Comparison of ENCODE assay signal across 8 cellular contexts in genomic region chr2:70995227-70995729, GRCh38. TPM values are rescaled to one million over a fixed set of nuclear protein-coding genes. Genes with fewer than 3 reads are reported as not detected.
DNase-seq lines count a peak whose midpoint lies in the region; ATAC-seq, FAIRE-seq and TF ChIP-seq lines count a peak whose summit lies in the region.

No MANE protein-coding gene starts in this region.

- no peaks in the 10 kb centered on the region for H3K9me3 ChIP-seq in CD4-positive, CD25-positive, alpha-beta regulatory T cell (ENCODE audit: control insufficient read depth in 2 of 2, low read length in 2 of 2)
- no peaks in the 10 kb centered on the region for H3K9me3 ChIP-seq in NT2/D1 (ENCODE audit: insufficient read depth, low read length)
- no peaks in the 10 kb centered on the region for H3K9me3 ChIP-seq in pancreas

- H3K4me1 Mint-ChIP-seq in CD4-positive, CD25-positive, alpha-beta regulatory T cell, result peaks cover 25 to 38% (median 30%) of the 10 kb centered on the region in 4 donors

- peak overlapping the region; percentile 49 for H3K27ac ChIP-seq in CD4-positive, CD25-positive, alpha-beta regulatory T cell (ENCODE audit: insufficient read depth, low read length, poor library complexity, severe bottlenecking)
- H3K27ac ChIP-seq in pancreas, result peak overlapping the region; percentile 25 to 74 (median 46)

- WGBS in pancreas, 2 donors, result 1% methylated on average over 18 of the region's 18 CpGs

- H3K9ac ChIP-seq in NT2/D1 (ENCODE audit: insufficient read length, low read depth), result peak overlapping the region; percentile 81

- H3K36me3 Mint-ChIP-seq in CD4-positive, CD25-positive, alpha-beta regulatory T cell, result peaks cover 9% of the 10 kb centered on the region

- peak overlapping the region; percentile 86 to 91 (median 87) for H3K27ac Mint-ChIP-seq in CD4-positive, CD25-positive, alpha-beta regulatory T cell

- FAIRE-seq in pancreas (lab: Jason Lieb, UNC), result no peak

- H3K27me3 Mint-ChIP-seq in CD4-positive, CD25-positive, alpha-beta regulatory T cell, result no peaks in the 10 kb centered on the region

- H3K9me3 Mint-ChIP-seq in CD4-positive, CD25-positive, alpha-beta regulatory T cell, result no peaks in the 10 kb centered on the region

- H3K36me3 ChIP-seq in CD4-positive, CD25-positive, alpha-beta regulatory T cell (ENCODE audit: control insufficient read depth, insufficient read depth, low read length), result peaks cover 17% of the 10 kb centered on the region
- peaks cover 22% of the 10 kb centered on the region for H3K36me3 ChIP-seq in NT2/D1 (ENCODE audit: insufficient read depth, insufficient read length, low read length)
- no peaks in the 10 kb centered on the region for H3K36me3 ChIP-seq in pancreas

- peak overlapping the region; percentile 93 for H3K4me3 ChIP-seq in CD4-positive, CD25-positive, alpha-beta regulatory T cell (ENCODE audit: low read depth, low read length)
- H3K4me3 ChIP-seq in NT2/D1 (ENCODE audit: insufficient read length, low read depth) (peak overlapping the region; percentile 62), pancreas (peak overlapping the region; percentile 93 to 100 (median 96))

- DNase-seq in CD4-positive, CD25-positive, alpha-beta regulatory T cell, result peak; percentile 40 to 75 (median 56)
- DNase-seq in NT2/D1 (ENCODE audit: low read depth, low spot score) (no peak), head of caudate nucleus (peak in 27 of 42 donors; percentile 17 to 71 (median 38)), pancreas (peak in 3 of 6 donors; percentile 27 to 49 (median 42))
- DNase-seq in activated effector memory CD4-positive, alpha-beta T cell treated with anti-CD3 and anti-CD28 coated beads, Interleukin-2, amount 50 U/mL, for 16 hours, result peak; percentile 82

- peaks cover 26% of the 10 kb centered on the region for H3K4me1 ChIP-seq in CD4-positive, CD25-positive, alpha-beta regulatory T cell (ENCODE audit: control insufficient read depth, insufficient read depth, low read length, poor library complexity, severe bottlenecking)
- H3K4me1 ChIP-seq in NT2/D1 (ENCODE audit: insufficient read depth, insufficient read length), result no peaks in the 10 kb centered on the region
- peaks cover 0 to 12% (median 8%) of the 10 kb centered on the region in 3 donors for H3K4me1 ChIP-seq in pancreas

- TF ChIP-seq CTCF in pancreas (IDR thresholded peaks at IDR 0.05), result peak in 2 of 4 donors; percentile 10 to 26

- no peaks in the 10 kb centered on the region for H3K27me3 ChIP-seq in CD4-positive, CD25-positive, alpha-beta regulatory T cell (ENCODE audit: control insufficient read depth, insufficient read depth, low read length)
- H3K27me3 ChIP-seq in NT2/D1 (ENCODE audit: insufficient read depth, insufficient read length) (no peaks in the 10 kb centered on the region), pancreas (no peaks in the 10 kb centered on the region)

- peak overlapping the region; percentile 94 to 99 (median 96) for H3K4me3 Mint-ChIP-seq in CD4-positive, CD25-positive, alpha-beta regulatory T cell

- intact Hi-C loops in head of caudate nucleus (cut with DNase I) (no loop called here), pancreas (cut with DNase I) (no loop called here)

- ATAC-seq in CD4-positive, CD25-positive, alpha-beta regulatory T cell (ENCODE audit: low read depth in 2 of 2), result peak; percentile 27 to 38
- ATAC-seq in GM18909 (IDR thresholded peaks at IDR 0.05; ENCODE audit: poor library complexity, unreplicated experiment) (peak; percentile 39), HG03342 (IDR thresholded peaks at IDR 0.05; ENCODE audit: unreplicated experiment) (peak; percentile 40), pancreas (peak; percentile 59 to 85 (median 72)), HG03039 (IDR thresholded peaks at IDR 0.05; ENCODE audit: unreplicated experiment) (no peak)

RNA-seq across cellular contexts. Expression of gene TEX261, which starts 0.6 kb away (rescaled TPM):
- 37.8 TPM for total RNA-seq in CD4-positive, CD25-positive, alpha-beta regulatory T cell
- polyA plus RNA-seq in CD4-positive, CD25-positive, alpha-beta regulatory T cell, result 10 to 100 TPM; 30.2 to 35.4 (median 32.6) TPM
- total RNA-seq in pancreas, result 10 to 100 TPM; 37.5 to 46.2 (median 43.7) TPM
- 10 to 100 TPM; 19.0 to 24.9 TPM for polyA plus RNA-seq in pancreas

RNA-seq across cellular contexts. Expression of gene ANKRD53, which starts 16.8 kb away (rescaled TPM):
- total RNA-seq in CD4-positive, CD25-positive, alpha-beta regulatory T cell, result 0.94 TPM
- polyA plus RNA-seq in CD4-positive, CD25-positive, alpha-beta regulatory T cell, result under 1 TPM in 1 of 4 donors, not detected in 3; 0.09 TPM
- total RNA-seq in pancreas, result 1 to 10 TPM; 3.5 to 9.0 (median 5.6) TPM
- 10 to 100 TPM in 1 of 2 donors, 1 to 10 TPM in 1; 7.8 to 10.2 TPM for polyA plus RNA-seq in pancreas

RNA-seq across cellular contexts. Expression of gene ATP6V1B1, which starts 59.6 kb away (rescaled TPM):
- total RNA-seq in CD4-positive, CD25-positive, alpha-beta regulatory T cell, result not detected
- not detected for polyA plus RNA-seq in CD4-positive, CD25-positive, alpha-beta regulatory T cell
- total RNA-seq in pancreas, result 1 to 10 TPM; 1.4 to 3.1 (median 2.4) TPM
- 10 to 100 TPM; 10.9 to 17.0 TPM for polyA plus RNA-seq in pancreas
